26 cellular contexts compared by ENCODE assay signal in genomic region chr4:173345648-173346047, GRCh38. TPM values are rescaled to one million over a fixed set of nuclear protein-coding genes. Genes with fewer than 3 reads are reported as not detected.
A peak's percentile ranks its signal among the peaks of the same experiment; 100 is the strongest.
DNase-seq lines count a peak whose midpoint lies in the region; ATAC-seq, FAIRE-seq and TF ChIP-seq lines count a peak whose summit lies in the region.
"Had no signal": no experiment of that assay in that cellular context is flagged by ENCODE, and none has a peak within 500 bp of the region (broad histone marks: within the 10 kb centered on the region; RNA-seq: fewer than 3 reads in every experiment).

No MANE protein-coding gene starts in this region.

- peaks cover 10% of the 10 kb centered on the region; the same call in 1 of the 2 replicates for H3K27me3 ChIP-seq in GM23248 (replicated peaks; ENCODE audit: insufficient read depth)
- H3K27me3 ChIP-seq in RWPE2 (ENCODE audit: insufficient read depth, poor library complexity, severe bottlenecking), result no peaks in the 10 kb centered on the region
- H3K27me3 ChIP-seq in dorsolateral prefrontal cortex, result no peaks in the 10 kb centered on the region
- H3K27me3 ChIP-seq: stomach had no signal

- no peaks in the 10 kb centered on the region for H3K79me2 ChIP-seq in GM23248 (ENCODE audit: insufficient read depth)

- no peak overlapping the region for H3K9ac ChIP-seq in GM23248

- no peak for FAIRE-seq in GM12891 (lab: Jason Lieb, UNC)
- FAIRE-seq: small intestine had no signal

- no peaks in the 10 kb centered on the region for H3K9me3 Mint-ChIP-seq in memory B cell
- H3K9me3 Mint-ChIP-seq: CD8-positive, alpha-beta memory T cell; type B pancreatic cell had no signal

- H3F3A ChIP-seq in GM23248 (ENCODE audit: insufficient read depth), result peaks cover 17% of the 10 kb centered on the region

- ATAC-seq in RWPE2 (ENCODE audit: low read depth) (no peak), memory B cell (ENCODE audit: low read depth) (peak; percentile 39)
- ATAC-seq: Right ventricle myocardium inferior had no signal

- peak overlapping the region; percentile 58 for H3K4me2 ChIP-seq in GM23248 (ENCODE audit: unreplicated experiment)

- TF ChIP-seq POLR2A in GM12891 (IDR thresholded peaks at IDR 0.05; ENCODE audit: low read depth, low read length), result no peak

- H3K4me3 ChIP-seq in GM23248, result peak overlapping the region; percentile 30; the same call in 1 of the 2 replicates
- H3K4me3 ChIP-seq in RWPE2 (ENCODE audit: severe bottlenecking), result no peak overlapping the region
- H3K4me3 ChIP-seq in dorsolateral prefrontal cortex, result no peak overlapping the region
- H3K4me3 ChIP-seq: prostate gland, stomach had no signal

- TF ChIP-seq CTCF in RWPE2 (IDR thresholded peaks at IDR 0.05; ENCODE audit: poor library complexity, severe bottlenecking), result no peak
- no peak for TF ChIP-seq CTCF in dorsolateral prefrontal cortex (IDR thresholded peaks at IDR 0.05 in 54 of 56, conservative IDR thresholded peaks at IDR 0.05 in 2 of 56; ENCODE audit: low read depth in 1 of 56, partially characterized antibody in 56 of 56)
- no peak for TF ChIP-seq CTCF in GM10266 (IDR thresholded peaks at IDR 0.05; ENCODE audit: control insufficient read depth, insufficient read depth, low read depth, missing control alignments)
- TF ChIP-seq CTCF in GM10248 (IDR thresholded peaks at IDR 0.05; ENCODE audit: control extremely low read depth, extremely low read depth, low read depth, missing control alignments), result no peak

- H3K9me2 ChIP-seq in GM23248 (ENCODE audit: insufficient read depth), result no peaks in the 10 kb centered on the region

- POLR2A ChIA-PET in GM10248 (lab: Yijun Ruan, JAX), result interaction anchor here (1.6 kb wide), 1 partner anchor 12 kb away, joined by 10 read pairs; the partner anchor contains the start of gene HMGB2

- H3K4me1 Mint-ChIP-seq in memory B cell, result peaks cover 5% of the 10 kb centered on the region
- H3K4me1 Mint-ChIP-seq: CD8-positive, alpha-beta memory T cell had no signal

- no peaks in the 10 kb centered on the region for H3K36me3 ChIP-seq in GM23248 (ENCODE audit: low read depth)
- H3K36me3 ChIP-seq in RWPE2 (ENCODE audit: low read depth), result no peaks in the 10 kb centered on the region
- H3K36me3 ChIP-seq: prostate gland, stomach had no signal

- H3K4me1 ChIP-seq in GM23248 (ENCODE audit: insufficient read depth), result peaks cover 20% of the 10 kb centered on the region
- H3K4me1 ChIP-seq in RWPE2 (ENCODE audit: insufficient read depth, poor library complexity, severe bottlenecking), result peaks cover 16% of the 10 kb centered on the region
- H3K4me1 ChIP-seq: prostate gland, stomach had no signal

- H3K36me3 Mint-ChIP-seq in memory B cell, result no peaks in the 10 kb centered on the region
- H3K36me3 Mint-ChIP-seq: type B pancreatic cell had no signal

- CTCF ChIA-PET in GM10248 (lab: Yijun Ruan, JAX), result interaction anchor here (0.9 to 4.1 kb wide), 11 partner anchors 9 to 67 kb away, joined by 3 to 16 read pairs (median 3); partner anchors contain the start of gene HMGB2

- H3K27ac Mint-ChIP-seq in memory B cell, result no peak overlapping the region
- H3K27ac Mint-ChIP-seq: CD8-positive, alpha-beta memory T cell; type B pancreatic cell had no signal

- DNase-seq in GM12891 (ENCODE audit: insufficient read length, low spot score), result no peak
- DNase-seq in GM23248, result no peak
- DNase-seq in RWPE2 (ENCODE audit: low spot score), result no peak
- no peak for DNase-seq in memory B cell (ENCODE audit: low spot score in 2 of 2)
- DNase-seq in stimulated activated CD4-positive, alpha-beta T cell treated with anti-CD3 and anti-CD28 coated beads, Interleukin-2, amount 100 ng/mL, for 48 hours, result no peak
- no peak for DNase-seq in dorsolateral prefrontal cortex
- no peak for DNase-seq in GM10266 (ENCODE audit: extremely low spot score)
- no peak for DNase-seq in GM10248 (ENCODE audit: extremely low spot score)
- DNase-seq: activated CD4-positive, alpha-beta T cell treated with anti-CD3 and anti-CD28 coated beads, Interleukin-2, amount 50 U/mL, for 1 hour; activated CD8-positive, alpha-beta memory T cell treated with anti-CD3 and anti-CD28 coated beads, Interleukin-2, amount 50 U/mL, for 48 hours; activated effector memory CD4-positive, alpha-beta T cell treated with anti-CD3 and anti-CD28 coated beads, Interleukin-2, amount 50 U/mL, for 16 hours; CD8-positive, alpha-beta memory T cell; cortex of kidney; DMS79; NCI-H524; small intestine; stimulated activated CD4-positive, alpha-beta T cell treated with anti-CD3 and anti-CD28 coated beads, Interleukin-4, amount 100 ng/mL, for 1 hour; stomach had no signal

- no peaks in the 10 kb centered on the region for H4K20me1 ChIP-seq in GM23248 (ENCODE audit: insufficient read depth)

- no peaks in the 10 kb centered on the region for H3K27me3 Mint-ChIP-seq in memory B cell
- H3K27me3 Mint-ChIP-seq: type B pancreatic cell had no signal

- 64 to 65% methylated on average over 2 of the region's 2 CpGs for WGBS in GM23248 (ENCODE audit: low coverage in 1 of 2, low lambda C conversion rate in 2 of 2, missing lambda C conversion rate in 2 of 2), 2 experiments

- intact Hi-C loops in dorsolateral prefrontal cortex (cut with DNase I), result no loop called here

- H3K4me3 Mint-ChIP-seq in memory B cell, result no peak overlapping the region
- H3K4me3 Mint-ChIP-seq: CD8-positive, alpha-beta memory T cell; neural crest cell; type B pancreatic cell had no signal

- H2AFZ ChIP-seq in GM23248, result no peak overlapping the region

- in situ Hi-C loops in GM23248 (cut with MboI), result no loop called here

- H3K9me3 ChIP-seq in GM23248 (ENCODE audit: low read depth), result no peaks in the 10 kb centered on the region
- peaks cover 2% of the 10 kb centered on the region for H3K9me3 ChIP-seq in RWPE2 (ENCODE audit: severe bottlenecking)
- H3K9me3 ChIP-seq: prostate gland, stomach had no signal

- H3K27ac ChIP-seq in GM23248 (no peak overlapping the region), RWPE2 (ENCODE audit: poor library complexity, severe bottlenecking) (peak overlapping the region; percentile 74), dorsolateral prefrontal cortex (no peak overlapping the region)
- H3K27ac ChIP-seq: prostate gland, stomach, VCaP had no signal

TF ChIP-seq in GM12891, 5 proteins besides CTCF, POLR2A, EP300 and RAD21:
- peak; percentile 48; the same call in 1 of the 2 replicates for TF ChIP-seq SPI1 (IDR thresholded peaks at IDR 0.05; ENCODE audit: low read depth, low read length)
- no peak for TF ChIP-seq PAX5 (IDR thresholded peaks at IDR 0.05; ENCODE audit: insufficient read depth, low read length, severe bottlenecking)

RNA-seq across cellular contexts. Expression of gene HMGB2, which starts 11.5 kb away (rescaled TPM):
- polyA plus RNA-seq in GM12891 (2012; ENCODE audit: low read depth, missing spikeins), result 327 TPM
- 23.8 and 31.1 TPM in 2 replicates for total RNA-seq in GM23248 (2014; rRNA removed; shearing (Covaris generic))
- 91.6 and 92.0 TPM in 2 replicates for polyA plus RNA-seq in GM23248 (2016; fragmentation: Nextera tagmentation; extraction: Ambion mirVana)
- total RNA-seq in dorsolateral prefrontal cortex, result 10 to 100 TPM; 21.0 to 95.1 (median 33.9) TPM

RNA-seq across cellular contexts. Expression of gene SAP30, which starts 25.1 kb away (rescaled TPM):
- 22.8 TPM for polyA plus RNA-seq in GM12891 (2012; ENCODE audit: low read depth, missing spikeins)
- total RNA-seq in GM23248 (2014; rRNA removed; shearing (Covaris generic)), result 4.4 and 5.3 TPM in 2 replicates
- polyA plus RNA-seq in GM23248 (2016; fragmentation: Nextera tagmentation; extraction: Ambion mirVana), result 6.1 and 9.8 TPM in 2 replicates
- total RNA-seq in dorsolateral prefrontal cortex, result 10 to 100 TPM; 15.2 to 36.3 (median 25.7) TPM

RNA-seq across cellular contexts. Expression of gene SCRG1, which starts 53.3 kb away (rescaled TPM):
- not detected for polyA plus RNA-seq in GM12891 (2012; ENCODE audit: low read depth, missing spikeins)
- total RNA-seq in GM23248 (2014; rRNA removed; shearing (Covaris generic)), result under 0.01 TPM in 1 of 2 replicates, not detected in the other
- polyA plus RNA-seq in GM23248 (2016; fragmentation: Nextera tagmentation; extraction: Ambion mirVana), result 0.16 and 0.43 TPM in 2 replicates
- 10 to 100 TPM; 10.1 to 68.8 (median 28.2) TPM for total RNA-seq in dorsolateral prefrontal cortex
- total RNA-seq: CD8-positive, alpha-beta memory T cell; endothelial cell of umbilical vein; HT-29; T-helper 1 cell treated with Interleukin-12 subunit alpha and Interleukin-12 subunit beta and Interleukin-4 antibody, amounts not matched to agents 30 ng/mL and 1 ng/mL, for 36 hours had no signal
- polyA plus RNA-seq: CD8-positive, alpha-beta memory T cell; endothelial cell of umbilical vein had no signal

Comparison
In these comparisons a context has a peak if more than half of its experiments do, and no peak if none do; other contexts are left out.
1. RNA of gene SCRG1, which starts 53.3 kb away (total RNA-seq): 10.1 to 68.8 TPM in dorsolateral prefrontal cortex; under 0.01 TPM in GM23248; every median in the first group is over 10 times any median in the second.